Comparison of ENCODE assay signal across 1 cellular context in genomic region chr11:34380696-34381095, GRCh38.
TF ChIP-seq lines count a peak whose summit lies in the region.

No MANE protein-coding gene starts in this region.

TF ChIP-seq in HCT116, 20 proteins besides CTCF, POLR2A, EP300 and RAD21 (continued from another document):
- no peak for TF ChIP-seq TCF7L2 (IDR thresholded peaks at IDR 0.05; ENCODE audit: borderline replicate concordance, extremely low read depth, insufficient read depth, insufficient read length)
- no peak for TF ChIP-seq EZH2 (IDR thresholded peaks at IDR 0.05)
- TF ChIP-seq ZNF274 (IDR thresholded peaks at IDR 0.05; ENCODE audit: low read depth, low read length): no peak
- TF ChIP-seq SP1 (IDR thresholded peaks at IDR 0.05; ENCODE audit: low read depth): peak; percentile 75
- TF ChIP-seq JUND (IDR thresholded peaks at IDR 0.05): peak; percentile 90
